ENCODE assay signal across 12 cellular contexts in the genomic region with DNA sequence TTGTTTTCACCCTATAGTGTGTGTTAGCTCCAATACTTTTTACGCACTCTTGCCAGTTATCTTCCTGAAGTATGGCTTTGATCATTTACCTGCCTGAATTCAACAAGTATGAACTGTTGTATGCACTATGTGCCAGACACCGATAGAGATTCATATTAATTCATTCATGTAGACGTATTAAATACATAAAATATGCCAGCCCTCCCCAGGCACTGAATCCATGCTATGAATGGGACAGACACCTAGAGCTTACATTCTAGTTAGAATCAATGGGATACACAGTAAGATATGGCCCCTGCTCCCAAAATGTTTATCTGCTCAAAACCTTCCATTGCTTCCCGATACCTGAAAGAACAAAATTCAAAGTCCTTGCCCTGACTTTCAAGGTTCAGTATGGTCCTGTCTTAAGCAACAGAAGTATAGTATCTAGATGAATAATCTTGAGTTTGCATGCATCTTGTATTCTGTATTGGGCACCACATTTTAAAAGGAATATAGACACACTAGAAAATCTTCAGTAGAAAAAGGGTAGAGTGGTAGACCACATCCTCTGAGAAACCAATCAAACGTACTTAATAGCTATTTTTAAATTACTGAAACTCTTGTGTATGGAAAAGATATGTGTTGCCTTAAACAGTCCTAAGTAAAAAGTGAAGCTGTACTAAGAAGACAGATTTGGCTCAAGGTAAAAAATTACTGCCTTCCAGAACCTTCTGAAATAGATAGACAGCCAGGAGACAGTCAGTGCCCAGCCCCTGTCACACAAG. TPM values are rescaled to one million over a fixed set of nuclear protein-coding genes. Genes with fewer than 3 reads are reported as not detected.
A peak's percentile ranks its signal among the peaks of the same experiment; 100 is the strongest.
DNase-seq lines count a peak whose midpoint lies in the region; ATAC-seq and TF ChIP-seq lines count a peak whose summit lies in the region.
"Had no signal": no experiment of that assay in that cellular context is flagged by ENCODE, and none has a peak within 500 bp of the region (broad histone marks: within the 10 kb centered on the region; RNA-seq: fewer than 3 reads in every experiment).

No MANE protein-coding gene starts in this region.

- H3K27ac Mint-ChIP-seq in CD8-positive, alpha-beta memory T cell = peak overlapping the region in 2 of 8 donors; percentile 1 to 20
- peak overlapping the region; percentile 72 for H3K27ac Mint-ChIP-seq in activated naive CD8-positive, alpha-beta T cell treated with anti-CD3 and anti-CD28 coated beads for 36 hours
- H3K27ac Mint-ChIP-seq: IgD-negative memory B cell had no signal

- no peaks in the 10 kb centered on the region for H3K27me3 ChIP-seq in CD8-positive, alpha-beta memory T cell (ENCODE audit: insufficient read depth, low read length, poor library complexity, severe bottlenecking)
- H3K27me3 ChIP-seq in tibial artery = no peaks in the 10 kb centered on the region
- H3K27me3 ChIP-seq: uterus had no signal

- no peaks in the 10 kb centered on the region for H3K36me3 ChIP-seq in CD8-positive, alpha-beta memory T cell (ENCODE audit: insufficient read depth, low read length)
- no peaks in the 10 kb centered on the region for H3K36me3 ChIP-seq in tibial artery
- H3K36me3 ChIP-seq: uterus had no signal

- H3K27me3 Mint-ChIP-seq in CD8-positive, alpha-beta memory T cell = peaks cover 0 to 2% of the 10 kb centered on the region in 2 donors
- H3K27me3 Mint-ChIP-seq in activated naive CD8-positive, alpha-beta T cell treated with anti-CD3 and anti-CD28 coated beads for 36 hours = no peaks in the 10 kb centered on the region
- H3K27me3 Mint-ChIP-seq: IgD-negative memory B cell had no signal

- peaks cover 0 to 3% (median 0%) of the 10 kb centered on the region in 3 donors for H3K36me3 Mint-ChIP-seq in CD8-positive, alpha-beta memory T cell
- peaks cover 4% of the 10 kb centered on the region for H3K36me3 Mint-ChIP-seq in activated naive CD8-positive, alpha-beta T cell treated with anti-CD3 and anti-CD28 coated beads for 36 hours
- H3K36me3 Mint-ChIP-seq: IgD-negative memory B cell had no signal

- TF ChIP-seq CTCF in tibial artery (IDR thresholded peaks at IDR 0.05) = no peak

- DNase-seq in CD8-positive, alpha-beta memory T cell = peak in 1 of 5 donors; percentile 39
- no peak for DNase-seq in activated naive CD8-positive, alpha-beta T cell treated with anti-CD3 and anti-CD28 coated beads for 36 hours
- no peak for DNase-seq in tibial artery
- no peak for DNase-seq in DMS 273 (lab: John Stamatoyannopoulos, UW; ENCODE audit: unreplicated experiment)
- DNase-seq: T1000, uterus had no signal

- intact Hi-C loops in tibial artery (cut with DNase I; ENCODE audit: low total_unique reads) = no loop called here

- peak overlapping the region in 5 of 7 donors; percentile 2 to 51 (median 17) for H3K4me3 Mint-ChIP-seq in CD8-positive, alpha-beta memory T cell
- H3K4me3 Mint-ChIP-seq in activated naive CD8-positive, alpha-beta T cell treated with anti-CD3 and anti-CD28 coated beads for 36 hours = peak overlapping the region; percentile 42

- H3K4me3 ChIP-seq in CD8-positive, alpha-beta memory T cell (ENCODE audit: low read length) = no peak overlapping the region
- H3K4me3 ChIP-seq in tibial artery = no peak overlapping the region
- H3K4me3 ChIP-seq: uterus had no signal

- no peaks in the 10 kb centered on the region for H3K9me3 Mint-ChIP-seq in CD8-positive, alpha-beta memory T cell
- peaks cover 2% of the 10 kb centered on the region for H3K9me3 Mint-ChIP-seq in activated naive CD8-positive, alpha-beta T cell treated with anti-CD3 and anti-CD28 coated beads for 36 hours
- H3K9me3 Mint-ChIP-seq: IgD-negative memory B cell had no signal

- POLR2A ChIA-PET in CD8-positive, alpha-beta memory T cell (lab: Charles Lee) = interaction anchor here (0.6 kb wide), 2 partner anchors 116 to 342 kb away, joined by 4 to 6 read pairs; no protein-coding TSS in a partner anchor

- no peak overlapping the region for H3K27ac ChIP-seq in CD8-positive, alpha-beta memory T cell (ENCODE audit: low read depth, low read length)
- no peak overlapping the region for H3K27ac ChIP-seq in tibial artery
- H3K27ac ChIP-seq: uterus had no signal

- ATAC-seq in GM18867 (IDR thresholded peaks at IDR 0.05; ENCODE audit: unreplicated experiment) (peak; percentile 65), HG03460 (IDR thresholded peaks at IDR 0.05; ENCODE audit: unreplicated experiment) (peak; percentile 56), HG02885 (IDR thresholded peaks at IDR 0.05; ENCODE audit: poor library complexity, unreplicated experiment) (no peak), HG03159 (IDR thresholded peaks at IDR 0.05; ENCODE audit: unreplicated experiment) (no peak)
- ATAC-seq: Panc1 had no signal

- peaks cover 13 to 20% (median 18%) of the 10 kb centered on the region in 3 donors for H3K4me1 Mint-ChIP-seq in CD8-positive, alpha-beta memory T cell
- peaks cover 35% of the 10 kb centered on the region for H3K4me1 Mint-ChIP-seq in activated naive CD8-positive, alpha-beta T cell treated with anti-CD3 and anti-CD28 coated beads for 36 hours

- no peaks in the 10 kb centered on the region for H3K9me3 ChIP-seq in CD8-positive, alpha-beta memory T cell (ENCODE audit: low read length)
- no peaks in the 10 kb centered on the region for H3K9me3 ChIP-seq in tibial artery
- H3K9me3 ChIP-seq: uterus had no signal

- H3K4me1 ChIP-seq in CD8-positive, alpha-beta memory T cell (ENCODE audit: insufficient read depth, low read length) = peaks cover 15% of the 10 kb centered on the region
- no peaks in the 10 kb centered on the region for H3K4me1 ChIP-seq in tibial artery
- H3K4me1 ChIP-seq: uterus had no signal

- CTCF ChIA-PET in CD8-positive, alpha-beta memory T cell (lab: Charles Lee) = interaction anchor here (0.7 kb wide), 1 partner anchor 512 kb away, joined by 4 read pairs; no protein-coding TSS in a partner anchor

RNA-seq across cellular contexts. Expression of a gene that starts 2.9 kb away (rescaled TPM):
- not detected for total RNA-seq in CD8-positive, alpha-beta memory T cell
- polyA plus RNA-seq in CD8-positive, alpha-beta memory T cell = not detected
- total RNA-seq in activated naive CD8-positive, alpha-beta T cell treated with anti-CD3 and anti-CD28 coated beads for 36 hours = not detected
- total RNA-seq: uterus had no signal
- polyA plus RNA-seq: IgD-negative memory B cell had no signal

RNA-seq across cellular contexts. Expression of a gene that starts 13.4 kb away (rescaled TPM):
- total RNA-seq in CD8-positive, alpha-beta memory T cell = 10 to 100 TPM; 35.7 to 40.3 TPM
- polyA plus RNA-seq in CD8-positive, alpha-beta memory T cell = 20.3 TPM
- total RNA-seq in activated naive CD8-positive, alpha-beta T cell treated with anti-CD3 and anti-CD28 coated beads for 36 hours = 10 to 100 TPM; 38.5 to 39.2 TPM

RNA-seq across cellular contexts. Expression of a gene that starts 36.3 kb away (rescaled TPM):
- 10 to 100 TPM; 45.4 to 47.5 TPM for total RNA-seq in CD8-positive, alpha-beta memory T cell
- 15.5 TPM for polyA plus RNA-seq in CD8-positive, alpha-beta memory T cell
- 10 to 100 TPM; 40.4 to 51.1 TPM for total RNA-seq in activated naive CD8-positive, alpha-beta T cell treated with anti-CD3 and anti-CD28 coated beads for 36 hours

Comparison
In these comparisons a context has a peak if more than half of its experiments do, and no peak if none do; other contexts are left out.
1. ATAC-seq: peak in GM18867 (single experiment) and HG03460 (single experiment); none in HG02885 (single experiment) and HG03159 (single experiment).